18 cellular contexts compared by ENCODE assay signal in genomic region chr6:2185056-2185455, GRCh38.
DNase-seq lines count a peak whose midpoint lies in the region; ATAC-seq lines count a peak whose summit lies in the region.
"Had no signal": no experiment of that assay in that cellular context is flagged by ENCODE, and none has a peak within 500 bp of the region (broad histone marks: within the 10 kb centered on the region; RNA-seq: fewer than 3 reads in every experiment).

No MANE protein-coding gene starts in this region.

- H3K9me3 ChIP-seq in adipocyte (ENCODE audit: control insufficient read depth, low read length), result no peaks in the 10 kb centered on the region

- H3K9ac ChIP-seq in adipocyte (ENCODE audit: low read length), result no peak overlapping the region
- H3K9ac ChIP-seq: GM23248, KMS-11 had no signal

- no peak overlapping the region for H3K4me3 ChIP-seq in adipocyte (ENCODE audit: low read length)
- H3K4me3 ChIP-seq: GM23248 had no signal

- no peaks in the 10 kb centered on the region for H3K36me3 ChIP-seq in adipocyte (ENCODE audit: control insufficient read depth, insufficient read depth, low read length, severe bottlenecking)

- DNase-seq in H4 (ENCODE audit: low spot score) (peak; percentile 50), adipocyte (ENCODE audit: low read depth) (peak; percentile 17), fibroblast of gingiva (ENCODE audit: low read depth) (peak; percentile 62), myocyte (ENCODE audit: low read depth) (peak; percentile 29), COLO668 (lab: John Stamatoyannopoulos, UW; ENCODE audit: unreplicated experiment) (no peak), NCI-H2196 (lab: John Stamatoyannopoulos, UW; ENCODE audit: unreplicated experiment) (no peak)
- DNase-seq: ACHN; AML-193; CD4-positive, alpha-beta T cell; DMS79 treated with DMSO at 0.1 percent for 48 hours; GF-D8; GM23248; H7; HFFc6 had no signal

- ATAC-seq in HG02571 (IDR thresholded peaks at IDR 0.05; ENCODE audit: unreplicated experiment), result no peak
- no peak for ATAC-seq in GM21786 (IDR thresholded peaks at IDR 0.05; ENCODE audit: unreplicated experiment)
- ATAC-seq: HCT116 had no signal

- no peaks in the 10 kb centered on the region for H3K27me3 ChIP-seq in adipocyte (replicated peaks; ENCODE audit: control insufficient read depth, insufficient read depth, low read length)

- H3K4me1 ChIP-seq in adipocyte (ENCODE audit: control insufficient read depth, insufficient read depth, low read length), result peaks cover 2% of the 10 kb centered on the region

Comparison
In these comparisons a context has a peak if more than half of its experiments do, and no peak if none do; other contexts are left out.
1. DNase-seq: peak in H4 (single experiment), adipocyte (single experiment), fibroblast of gingiva (single experiment) and myocyte (single experiment); none in COLO668 (single experiment) and NCI-H2196 (single experiment).